In genomic region chr7:7970620-7971307, GRCh38 we compare ENCODE assay signal across 8 cellular contexts. TPM values are rescaled to one million over a fixed set of nuclear protein-coding genes. Genes with fewer than 3 reads are reported as not detected.
DNase-seq lines count a peak whose midpoint lies in the region; ATAC-seq and TF ChIP-seq lines count a peak whose summit lies in the region.

No MANE protein-coding gene starts in this region.

- H3K27me3 ChIP-seq in iPS-15b (ENCODE audit: control insufficient read depth, insufficient read depth, low read length), result no peaks in the 10 kb centered on the region
- H3K27me3 ChIP-seq in thymus (ENCODE audit: control insufficient read depth, insufficient read depth), result no peaks in the 10 kb centered on the region

- no peaks in the 10 kb centered on the region for H3K36me3 ChIP-seq in iPS-15b (ENCODE audit: control insufficient read depth, insufficient read depth, low read length)
- no peaks in the 10 kb centered on the region for H3K36me3 ChIP-seq in thymus (ENCODE audit: control insufficient read depth, insufficient read depth)

- H3K9ac ChIP-seq in iPS-15b (ENCODE audit: low read depth, low read length), result no peak overlapping the region

- no peak for ATAC-seq in HG03045 (IDR thresholded peaks at IDR 0.05; ENCODE audit: unreplicated experiment)

- DNase-seq in AG10803 (ENCODE audit: low read depth) (no peak), H4 (ENCODE audit: low spot score) (peak; percentile 39), SK-MEL-5 (ENCODE audit: low read depth, low spot score) (peak; percentile 35), posterior vena cava (ENCODE audit: low spot score) (no peak), iPS-NIHi7 (ENCODE audit: extremely low spot score) (no peak)

- peak overlapping the region; percentile 68 for H3K27ac ChIP-seq in thymus (ENCODE audit: low read depth)

- H3K4me3 ChIP-seq in AG10803 (ENCODE audit: low read length) (peak overlapping the region; percentile 75), iPS-15b (ENCODE audit: low read depth, low read length) (peak overlapping the region; percentile 95), thymus (ENCODE audit: low read length) (peak overlapping the region; percentile 68)

- H3K4me1 ChIP-seq in iPS-15b (ENCODE audit: control insufficient read depth, insufficient read depth, low read length), result peaks cover 13% of the 10 kb centered on the region
- H3K4me1 ChIP-seq in thymus (ENCODE audit: control insufficient read depth, insufficient read depth, low read length), result peaks cover 16% of the 10 kb centered on the region

- H3K9me3 ChIP-seq in iPS-15b (ENCODE audit: control insufficient read depth, insufficient read depth, low read length), result no peaks in the 10 kb centered on the region
- no peaks in the 10 kb centered on the region for H3K9me3 ChIP-seq in thymus (ENCODE audit: control insufficient read depth)

- intact Hi-C loops in posterior vena cava (cut with DNase I), result no loop called here

- TF ChIP-seq CTCF in AG10803 (conservative IDR thresholded peaks at IDR 0.05; ENCODE audit: low read length), result no peak

- in situ Hi-C loops in SK-MEL-5 (cut with HindIII; ENCODE audit: low pct_unique_long_range_greater_than_20kb, low sequenced_read_pairs), result no loop called here

- 44% methylated on average over 5 of the region's 5 CpGs for WGBS in thymus

RNA-seq across cellular contexts. Expression of gene GLCCI1, which starts 2.2 kb away (rescaled TPM):
- total RNA-seq in H4 (2014; rRNA removed; shearing (Covaris generic)), result 6.7 and 8.1 TPM in 2 replicates
- total RNA-seq in SK-MEL-5 (2014; rRNA removed; shearing (Covaris generic)), result 3.2 and 3.9 TPM in 2 replicates
- polyA plus RNA-seq in SK-MEL-5 (2015; cell fraction: cytosol; rRNA removed), result 4.8 and 13.1 TPM in 2 replicates
- polyA plus RNA-seq in SK-MEL-5 (2015; cell fraction: nucleus; rRNA removed), result 13.1 and 19.6 TPM in 2 replicates
- polyA plus RNA-seq in thymus, result 29.0 TPM
- 1 to 10 TPM; 3.9 to 4.2 TPM for total RNA-seq in posterior vena cava

Comparison
In these comparisons a context has a peak if more than half of its experiments do, and no peak if none do; other contexts are left out.
1. DNase-seq: peak in H4 (single experiment) and SK-MEL-5 (single experiment); none in AG10803 (single experiment), posterior vena cava (single experiment) and iPS-NIHi7 (single experiment).
2. Peak in every context shown above with its lines, with median percentiles within 50 percentile points of each other: H3K4me3 ChIP-seq.